ENCODE assay signal across 1 cellular context in genomic region chr20:48740714-48741113, GRCh38.
TF ChIP-seq lines count a peak whose summit lies in the region.

No MANE protein-coding gene starts in this region.

TF ChIP-seq in GM23338, 12 proteins besides CTCF, POLR2A, EP300 and RAD21:
- TF ChIP-seq REST (IDR thresholded peaks at IDR 0.05; ENCODE audit: unreplicated experiment) (no peak), POLR2AphosphoS5 (IDR thresholded peaks at IDR 0.05; ENCODE audit: low read depth) (no peak), CREB1 (CRISPR knock-in tag; IDR thresholded peaks at IDR 0.05; ENCODE audit: low read depth) (no peak), EZH2phosphoT487 (IDR thresholded peaks at IDR 0.05; ENCODE audit: unreplicated experiment) (no peak), EZH2 (IDR thresholded peaks at IDR 0.05; ENCODE audit: low read depth, unreplicated experiment) (no peak), ETS1 (IDR thresholded peaks at IDR 0.05) (no peak), ZNF462 (CRISPR knock-in tag; IDR thresholded peaks at IDR 0.05) (no peak), ZNF331 (CRISPR knock-in tag; IDR thresholded peaks at IDR 0.05; ENCODE audit: low read depth) (no peak), NANOG (IDR thresholded peaks at IDR 0.05; ENCODE audit: borderline replicate concordance) (no peak), STAT1 (IDR thresholded peaks at IDR 0.05; ENCODE audit: unreplicated experiment) (no peak), JUNB (IDR thresholded peaks at IDR 0.05; ENCODE audit: unreplicated experiment) (no peak), ZNF114 (CRISPR knock-in tag; IDR thresholded peaks at IDR 0.05) (no peak)
TF ChIP-seq in GM23338: peak in this region for 0.
